Comparison of ENCODE assay signal across 13 cellular contexts in genomic region chr16:56547949-56548567, GRCh38. TPM values are rescaled to one million over a fixed set of nuclear protein-coding genes. Genes with fewer than 3 reads are reported as not detected.
DNase-seq lines count a peak whose midpoint lies in the region; ATAC-seq, FAIRE-seq and TF ChIP-seq lines count a peak whose summit lies in the region.
"Had no signal": no experiment of that assay in that cellular context is flagged by ENCODE, and none has a peak within 500 bp of the region (broad histone marks: within the 10 kb centered on the region; RNA-seq: fewer than 3 reads in every experiment).

No MANE protein-coding gene starts in this region.

- H3K27me3 ChIP-seq in CD4-positive, alpha-beta memory T cell (ENCODE audit: insufficient read depth, low read length) = no peaks in the 10 kb centered on the region
- no peaks in the 10 kb centered on the region for H3K27me3 ChIP-seq in MG63
- peaks cover 0 to 20% (median 16%) of the 10 kb centered on the region in 4 experiments; a peak in 4 of 7 replicates for H3K27me3 ChIP-seq in H1 (replicated peaks in 1 of 4; ENCODE audit: control insufficient read depth in 3 of 4, extremely low read depth in 1 of 4, insufficient read depth in 3 of 4, low read length in 3 of 4)
- H3K27me3 ChIP-seq in naive thymus-derived CD4-positive, alpha-beta T cell (ENCODE audit: control insufficient read depth in 2 of 2, insufficient read depth in 2 of 2, low read length in 2 of 2) = no peaks in the 10 kb centered on the region
- H3K27me3 ChIP-seq: BE2C, SJCRH30 had no signal

- no peak for TF ChIP-seq EP300 in H1 (IDR thresholded peaks at IDR 0.05; ENCODE audit: borderline replicate concordance in 1 of 2, low read depth in 2 of 2, low read length in 2 of 2)

- no peak for ATAC-seq in naive thymus-derived CD4-positive, alpha-beta T cell
- ATAC-seq in GM18858 (IDR thresholded peaks at IDR 0.05; ENCODE audit: unreplicated experiment) = no peak
- ATAC-seq in HG03095 (IDR thresholded peaks at IDR 0.05; ENCODE audit: unreplicated experiment) = no peak
- no peak for ATAC-seq in activated CD4-positive, alpha-beta T cell treated with anti-CD3 and anti-CD28 coated beads for 36 hours
- ATAC-seq: activated CD4-positive, CD25-positive, alpha-beta regulatory T cell treated with anti-CD3 and anti-CD28 coated beads, Interleukin-2, amount 50 U/mL, for 24 hours had no signal

- TF ChIP-seq RAD21 in H1 (IDR thresholded peaks at IDR 0.05 in 1 of 2, conservative IDR thresholded peaks at IDR 0.05 in 1 of 2; ENCODE audit: low read depth in 2 of 2, low read length in 2 of 2) = no peak

- peak overlapping the region; percentile 58 for H2BK120ac ChIP-seq in H1 (replicated peaks; ENCODE audit: low read depth, low read length)

- peaks cover 8 to 23% (median 14%) of the 10 kb centered on the region in 4 donors for H3K4me1 Mint-ChIP-seq in CD4-positive, alpha-beta memory T cell
- peaks cover 7 to 17% (median 16%) of the 10 kb centered on the region in 7 donors for H3K4me1 Mint-ChIP-seq in naive thymus-derived CD4-positive, alpha-beta T cell
- peaks cover 15% of the 10 kb centered on the region for H3K4me1 Mint-ChIP-seq in activated CD4-positive, alpha-beta T cell treated with anti-CD3 and anti-CD28 coated beads for 36 hours

- H4K5ac ChIP-seq in H1 (ENCODE audit: insufficient read length, low read depth, low read length) = peak overlapping the region; percentile 5

- H2AK5ac ChIP-seq in H1 (ENCODE audit: low read depth, low read length) = no peak overlapping the region

- no peak overlapping the region for H3K27ac ChIP-seq in CD4-positive, alpha-beta memory T cell (ENCODE audit: low read depth, low read length)
- 0 out of 2 replicates have a peak overlapping the region, but pooled peaks have one; percentile 16 for H3K27ac ChIP-seq in H1 (ENCODE audit: low read depth, low read length)
- H3K27ac ChIP-seq in naive thymus-derived CD4-positive, alpha-beta T cell (ENCODE audit: low read depth, low read length) = no peak overlapping the region
- H3K27ac ChIP-seq: SJCRH30 had no signal

- H2BK20ac ChIP-seq in H1 (ENCODE audit: low read length) = 0 out of 2 replicates have a peak overlapping the region, but pooled peaks have one; percentile 86

- TF ChIP-seq POLR2A in H1 (IDR thresholded peaks at IDR 0.05; ENCODE audit: control extremely low read depth in 1 of 2, low read depth in 2 of 2, low read length in 2 of 2) = no peak

- POLR2A ChIA-PET in CD4-positive, alpha-beta memory T cell (lab: Charles Lee; ENCODE audit: partially characterized antibody) = interaction anchor here (1.5 kb wide), 1 partner anchor 97 kb away, joined by 4 read pairs; the partner anchor contains the start of genes NUDT21 and OGFOD1
- POLR2A ChIA-PET in H1 (lab: Charles Lee; ENCODE audit: partially characterized antibody) = interaction anchor here (0.8 to 1.9 kb wide), 11 partner anchors 9 to 136 kb away, joined by 3 to 8 read pairs (median 4); partner anchors contain the start of genes BBS2 and MT1E
- POLR2A ChIA-PET in naive thymus-derived CD4-positive, alpha-beta T cell (lab: Charles Lee) = interaction anchor here (1.2 to 1.3 kb wide), 2 partner anchors 14 to 29 kb away, joined by 3 to 5 read pairs; no protein-coding TSS in a partner anchor
- POLR2A ChIA-PET in activated CD4-positive, alpha-beta T cell treated with anti-CD3 and anti-CD28 coated beads for 36 hours (lab: Charles Lee) = no interaction called here

- peak overlapping the region; percentile 62; the same call in 1 of the 2 replicates for H2BK5ac ChIP-seq in H1 (ENCODE audit: low read depth, low read length)

- peak overlapping the region; percentile 37 for H4K91ac ChIP-seq in H1 (replicated peaks; ENCODE audit: insufficient read length, low read length)

- H3K4ac ChIP-seq in H1 (replicated peaks; ENCODE audit: insufficient read length, low read depth, low read length) = peak overlapping the region; percentile 32

- H3K27me3 Mint-ChIP-seq in CD4-positive, alpha-beta memory T cell = peaks cover 0 to 7% of the 10 kb centered on the region in 2 donors
- H3K27me3 Mint-ChIP-seq in naive thymus-derived CD4-positive, alpha-beta T cell = peaks cover 0 to 26% (median 4%) of the 10 kb centered on the region in 5 donors
- H3K27me3 Mint-ChIP-seq in activated CD4-positive, alpha-beta T cell treated with anti-CD3 and anti-CD28 coated beads for 36 hours = peaks cover 3% of the 10 kb centered on the region

- peak overlapping the region; percentile 88; the same call in 1 of the 2 replicates for H2BK15ac ChIP-seq in H1 (ENCODE audit: low read length)

- intact Hi-C loops in CD4-positive, alpha-beta memory T cell (cut with micrococcal nuclease) = no loop called here
- intact Hi-C loops in naive thymus-derived CD4-positive, alpha-beta T cell (cut with micrococcal nuclease) = loop anchor here in 1 of 2 donors (5.0 kb wide), 1 partner anchor 36 kb away; no protein-coding TSS in a partner anchor
- intact Hi-C loops in activated CD4-positive, alpha-beta T cell treated with anti-CD3 and anti-CD28 coated beads for 36 hours (cut with DNase I, micrococcal nuclease) = no loop called here

- H3K79me1 ChIP-seq in H1 (ENCODE audit: low read depth, low read length) = no peaks in the 10 kb centered on the region

- H3K9ac ChIP-seq in H1 (replicated peaks in 1 of 4; ENCODE audit: extremely low read depth in 1 of 4, low read depth in 3 of 4, low read length in 3 of 4) = no peak overlapping the region; a peak in 1 of 7 replicates

- CTCF ChIA-PET in CD4-positive, alpha-beta memory T cell (lab: Charles Lee; ENCODE audit: partially characterized antibody) = interaction anchor here (0.6 to 2.4 kb wide), 6 partner anchors 14 to 404 kb away, joined by 4 to 11 read pairs (median 6); no protein-coding TSS in a partner anchor
- CTCF ChIA-PET in H1 (lab: Charles Lee; ENCODE audit: partially characterized antibody) = interaction anchor here (1.1 to 1.6 kb wide), 8 partner anchors 14 to 135 kb away, joined by 3 to 8 read pairs (median 5); no protein-coding TSS in a partner anchor
- CTCF ChIA-PET in naive thymus-derived CD4-positive, alpha-beta T cell (lab: Charles Lee) = no interaction called here
- CTCF ChIA-PET in activated CD4-positive, alpha-beta T cell treated with anti-CD3 and anti-CD28 coated beads for 36 hours (lab: Charles Lee) = interaction anchor here (1.3 kb wide), 1 partner anchor 154 kb away, joined by 4 read pairs; no protein-coding TSS in a partner anchor

- no peaks in the 10 kb centered on the region for H3K79me2 ChIP-seq in H1 (ENCODE audit: control insufficient read depth in 1 of 2, insufficient read depth in 2 of 2, low read length in 2 of 2)

- peaks cover 16% of the 10 kb centered on the region for H3K4me1 ChIP-seq in CD4-positive, alpha-beta memory T cell (ENCODE audit: insufficient read depth, low read length)
- H3K4me1 ChIP-seq in H1 (replicated peaks in 1 of 4; ENCODE audit: control insufficient read depth in 3 of 4, insufficient read depth in 4 of 4, low read length in 3 of 4) = peaks cover 7 to 10% (median 9%) of the 10 kb centered on the region in 4 experiments; a peak in 6 of 7 replicates
- peaks cover 12 to 14% of the 10 kb centered on the region in 2 donors for H3K4me1 ChIP-seq in naive thymus-derived CD4-positive, alpha-beta T cell (ENCODE audit: control insufficient read depth in 2 of 2, insufficient read depth in 2 of 2, low read length in 2 of 2)
- H3K4me1 ChIP-seq: BE2C had no signal

- H3K9me3 Mint-ChIP-seq in CD4-positive, alpha-beta memory T cell = no peaks in the 10 kb centered on the region
- no peaks in the 10 kb centered on the region for H3K9me3 Mint-ChIP-seq in naive thymus-derived CD4-positive, alpha-beta T cell
- H3K9me3 Mint-ChIP-seq in activated CD4-positive, alpha-beta T cell treated with anti-CD3 and anti-CD28 coated beads for 36 hours (ENCODE audit: low read depth) = no peaks in the 10 kb centered on the region

- peak overlapping the region in 5 of 7 donors; percentile 22 to 75 (median 57) for H3K27ac Mint-ChIP-seq in CD4-positive, alpha-beta memory T cell
- peak overlapping the region in 7 of 9 donors; percentile 3 to 72 (median 38) for H3K27ac Mint-ChIP-seq in naive thymus-derived CD4-positive, alpha-beta T cell
- H3K27ac Mint-ChIP-seq in activated CD4-positive, alpha-beta T cell treated with anti-CD3 and anti-CD28 coated beads for 36 hours = no peak overlapping the region

- WGBS in H1 (ENCODE audit: extremely low coverage in 1 of 2, insufficient coverage in 1 of 2, insufficient read length in 1 of 2, insufficient replicate concordance in 2 of 2, low coverage in 1 of 2, low lambda C conversion rate in 2 of 2, missing lambda C conversion rate in 1 of 2), 2 experiments = 65 to 100% methylated on average over 1 to 4 of the region's 4 CpGs

- no peaks in the 10 kb centered on the region for H3K36me3 ChIP-seq in CD4-positive, alpha-beta memory T cell (ENCODE audit: insufficient read depth, low read length)
- no peaks in the 10 kb centered on the region for H3K36me3 ChIP-seq in MG63
- no peaks in the 10 kb centered on the region for H3K36me3 ChIP-seq in H1 (ENCODE audit: control insufficient read depth in 2 of 4, insufficient read depth in 4 of 4, low read length in 3 of 4)
- H3K36me3 ChIP-seq in naive thymus-derived CD4-positive, alpha-beta T cell (ENCODE audit: control insufficient read depth in 2 of 3, insufficient read depth in 3 of 3, low read length in 3 of 3) = no peaks in the 10 kb centered on the region
- H3K36me3 ChIP-seq: BE2C, SJCRH30 had no signal

- H3K4me3 ChIP-seq in CD4-positive, alpha-beta memory T cell (ENCODE audit: low read length in 2 of 2) = no peak overlapping the region
- H3K4me3 ChIP-seq in MG63 = no peak overlapping the region
- H3K4me3 ChIP-seq in H1 (ENCODE audit: extremely low read depth in 1 of 4, insufficient read depth in 2 of 4, low read depth in 3 of 4, low read length in 4 of 4) = peak overlapping the region in 2 of 4 experiments; percentile 1 to 39; a peak in 3 of 8 replicates
- H3K4me3 ChIP-seq in naive thymus-derived CD4-positive, alpha-beta T cell (ENCODE audit: low read length) = no peak overlapping the region
- H3K4me3 ChIP-seq: SJCRH30 had no signal

- H3K18ac ChIP-seq in H1 (ENCODE audit: extremely low read depth, low read length) = peak overlapping the region; percentile 93

- no peak overlapping the region for H3K14ac ChIP-seq in H1 (ENCODE audit: insufficient read length)

- H3K56ac ChIP-seq in H1 (replicated peaks; ENCODE audit: insufficient read length, low read depth, low read length) = no peak overlapping the region

- H3K4me3 Mint-ChIP-seq in CD4-positive, alpha-beta memory T cell = peak overlapping the region in 4 of 8 donors; percentile 41 to 61 (median 52)
- H3K4me3 Mint-ChIP-seq in naive thymus-derived CD4-positive, alpha-beta T cell = peak overlapping the region in 4 of 10 donors; percentile 1 to 68 (median 44)
- no peak overlapping the region for H3K4me3 Mint-ChIP-seq in activated CD4-positive, alpha-beta T cell treated with anti-CD3 and anti-CD28 coated beads for 36 hours

- H4K20me1 ChIP-seq in H1 (replicated peaks in 1 of 2; ENCODE audit: control insufficient read depth in 1 of 2, insufficient read depth in 2 of 2, low read length in 2 of 2) = no peaks in the 10 kb centered on the region

- no peak overlapping the region; the same call in 1 of the 2 replicates for H2BK12ac ChIP-seq in H1 (ENCODE audit: low read depth, low read length)

- FAIRE-seq in H1 (lab: Jason Lieb, UNC) = no peak

- no peak overlapping the region for H4K8ac ChIP-seq in H1 (ENCODE audit: extremely low read depth, insufficient read depth, low read length)

- no peaks in the 10 kb centered on the region for H3K23me2 ChIP-seq in H1 (ENCODE audit: low read depth, low read length)

- no peak for TF ChIP-seq CTCF in H1 (IDR thresholded peaks at IDR 0.05; ENCODE audit: control extremely low read depth in 1 of 3, insufficient read depth in 1 of 3, low read depth in 1 of 3, low read length in 3 of 3)

- H3K36me3 Mint-ChIP-seq in CD4-positive, alpha-beta memory T cell = no peaks in the 10 kb centered on the region
- H3K36me3 Mint-ChIP-seq in naive thymus-derived CD4-positive, alpha-beta T cell = no peaks in the 10 kb centered on the region
- H3K36me3 Mint-ChIP-seq in activated CD4-positive, alpha-beta T cell treated with anti-CD3 and anti-CD28 coated beads for 36 hours (ENCODE audit: low read depth) = no peaks in the 10 kb centered on the region

- H2AFZ ChIP-seq in H1 (ENCODE audit: low read length) = 0 out of 2 replicates have a peak overlapping the region, but pooled peaks have one; percentile 2

- H3K23ac ChIP-seq in H1 (ENCODE audit: insufficient read length) = no peak overlapping the region

- no peaks in the 10 kb centered on the region for H3K9me3 ChIP-seq in CD4-positive, alpha-beta memory T cell (ENCODE audit: control insufficient read depth in 1 of 2, low read length in 2 of 2)
- H3K9me3 ChIP-seq in MG63 = no peaks in the 10 kb centered on the region
- no peaks in the 10 kb centered on the region for H3K9me3 ChIP-seq in H1 (ENCODE audit: insufficient read depth in 2 of 2, low read depth in 1 of 2, low read length in 1 of 2)
- H3K9me3 ChIP-seq in naive thymus-derived CD4-positive, alpha-beta T cell (ENCODE audit: control insufficient read depth in 2 of 3, low read length in 3 of 3) = no peaks in the 10 kb centered on the region
- H3K9me3 ChIP-seq: BE2C, SJCRH30 had no signal

- no peak for DNase-seq in CD4-positive, alpha-beta memory T cell
- DNase-seq in MG63 = peak; percentile 70
- no peak for DNase-seq in H1 (ENCODE audit: low read depth in 1 of 2, low spot score in 2 of 2)
- no peak for DNase-seq in naive thymus-derived CD4-positive, alpha-beta T cell
- DNase-seq in central memory CD4-positive, alpha-beta T cell = no peak
- no peak for DNase-seq in activated CD4-positive, alpha-beta T cell treated with anti-CD3 and anti-CD28 coated beads for 36 hours
- DNase-seq: BE2C; stimulated activated CD4-positive, alpha-beta T cell treated with anti-CD3 and anti-CD28 coated beads, Interleukin-15, amount 100 ng/mL, for 24 hours had no signal

- H3K4me2 ChIP-seq in H1 (ENCODE audit: insufficient read depth in 1 of 2, low read depth in 2 of 2, low read length in 2 of 2) = peak overlapping the region; percentile 63 to 67

RNA-seq across cellular contexts. Expression of gene MT4, which starts 16.8 kb away (rescaled TPM):
- total RNA-seq in CD4-positive, alpha-beta memory T cell = not detected
- not detected for polyA plus RNA-seq in CD4-positive, alpha-beta memory T cell
- not detected in 2 replicates for total RNA-seq in MG63 (2014; rRNA removed; shearing (Covaris generic); ENCODE audit: low replicate concordance)
- not detected in 2 replicates for total RNA-seq in H1 (2021; fragmentation: NEBNext Ultra II Directional; extraction: Animal tissue kit (Norgen Biotek cat#: 25700))
- not detected in 2 replicates for polyA plus RNA-seq in H1 (2011; rRNA removed)
- not detected for polyA plus RNA-seq in H1 (2011; cell fraction: cytosol; rRNA removed)
- not detected for polyA plus RNA-seq in H1 (2011; cell fraction: nucleus; rRNA removed)
- not detected in 4 replicates for polyA plus RNA-seq in H1 (2012, experiment 1 of 2)
- not detected for polyA plus RNA-seq in H1 (2012, experiment 2 of 2)
- not detected for polyA plus RNA-seq in H1 (2013, experiment 1 of 2)
- not detected for polyA plus RNA-seq in H1 (2013, experiment 2 of 2)
- not detected in 2 replicates for polyA minus RNA-seq in H1 (2011; rRNA and poly(A)+ RNA removed)
- not detected for polyA minus RNA-seq in H1 (2011; cell fraction: cytosol; rRNA and poly(A)+ RNA removed)
- not detected for polyA minus RNA-seq in H1 (2011; cell fraction: nucleus; rRNA and poly(A)+ RNA removed)
- not detected for total RNA-seq in naive thymus-derived CD4-positive, alpha-beta T cell
- not detected for polyA plus RNA-seq in naive thymus-derived CD4-positive, alpha-beta T cell
- not detected for total RNA-seq in activated CD4-positive, alpha-beta T cell treated with anti-CD3 and anti-CD28 coated beads for 36 hours
- total RNA-seq: SJCRH30 had no signal
- polyA plus RNA-seq: neural cell had no signal

RNA-seq across cellular contexts. Expression of gene BBS2, which starts 28.2 kb away (rescaled TPM):
- 10 to 100 TPM; 95.8 to 96.0 TPM for total RNA-seq in CD4-positive, alpha-beta memory T cell
- 10 to 100 TPM; 36.6 to 39.2 TPM for polyA plus RNA-seq in CD4-positive, alpha-beta memory T cell
- total RNA-seq in MG63 (2014; rRNA removed; shearing (Covaris generic); ENCODE audit: low replicate concordance) = 99.1 and 141 TPM in 2 replicates
- 11.6 and 12.3 TPM in 2 replicates for total RNA-seq in H1 (2021; fragmentation: NEBNext Ultra II Directional; extraction: Animal tissue kit (Norgen Biotek cat#: 25700))
- 12.0 and 15.1 TPM in 2 replicates for polyA plus RNA-seq in H1 (2011; rRNA removed)
- polyA plus RNA-seq in H1 (2011; cell fraction: cytosol; rRNA removed) = 18.0 TPM
- 28.6 TPM for polyA plus RNA-seq in H1 (2011; cell fraction: nucleus; rRNA removed)
- 11.6 to 18.7 TPM (median 14.9 TPM) in 4 replicates for polyA plus RNA-seq in H1 (2012, experiment 1 of 2)
- 3.2 TPM for polyA plus RNA-seq in H1 (2012, experiment 2 of 2)
- 8.3 TPM for polyA plus RNA-seq in H1 (2013, experiment 1 of 2)
- 7.3 TPM for polyA plus RNA-seq in H1 (2013, experiment 2 of 2)
- 18.6 and 26.5 TPM in 2 replicates for polyA minus RNA-seq in H1 (2011; rRNA and poly(A)+ RNA removed)
- 7.7 TPM for polyA minus RNA-seq in H1 (2011; cell fraction: cytosol; rRNA and poly(A)+ RNA removed)
- 16.7 TPM for polyA minus RNA-seq in H1 (2011; cell fraction: nucleus; rRNA and poly(A)+ RNA removed)
- total RNA-seq in naive thymus-derived CD4-positive, alpha-beta T cell = 100 to 1,000 TPM in 2 of 5 experiments, 10 to 100 TPM in 3; 14.7 to 130 (median 84.0) TPM
- 10 to 100 TPM; 43.1 to 55.4 TPM for polyA plus RNA-seq in naive thymus-derived CD4-positive, alpha-beta T cell
- 10 to 100 TPM; 15.4 to 23.2 TPM for total RNA-seq in activated CD4-positive, alpha-beta T cell treated with anti-CD3 and anti-CD28 coated beads for 36 hours

RNA-seq across cellular contexts. Expression of gene MT3, which starts 41.3 kb away (rescaled TPM):
- not detected for total RNA-seq in CD4-positive, alpha-beta memory T cell
- polyA plus RNA-seq in CD4-positive, alpha-beta memory T cell = 1 to 10 TPM in 1 of 2 donors, not detected in 1; 1.1 TPM
- not detected in 2 replicates for total RNA-seq in MG63 (2014; rRNA removed; shearing (Covaris generic); ENCODE audit: low replicate concordance)
- not detected in 2 replicates for total RNA-seq in H1 (2021; fragmentation: NEBNext Ultra II Directional; extraction: Animal tissue kit (Norgen Biotek cat#: 25700))
- 0.17 TPM in 1 of 2 replicates, not detected in the other for polyA plus RNA-seq in H1 (2011; rRNA removed)
- not detected for polyA plus RNA-seq in H1 (2011; cell fraction: cytosol; rRNA removed)
- not detected for polyA plus RNA-seq in H1 (2011; cell fraction: nucleus; rRNA removed)
- not detected in 4 replicates for polyA plus RNA-seq in H1 (2012, experiment 1 of 2)
- polyA plus RNA-seq in H1 (2012, experiment 2 of 2) = not detected
- 0.18 TPM for polyA plus RNA-seq in H1 (2013, experiment 1 of 2)
- polyA plus RNA-seq in H1 (2013, experiment 2 of 2) = 0.17 TPM
- 1.8 TPM in 1 of 2 replicates, not detected in the other for polyA minus RNA-seq in H1 (2011; rRNA and poly(A)+ RNA removed)
- polyA minus RNA-seq in H1 (2011; cell fraction: cytosol; rRNA and poly(A)+ RNA removed) = not detected
- polyA minus RNA-seq in H1 (2011; cell fraction: nucleus; rRNA and poly(A)+ RNA removed) = not detected
- 1 to 10 TPM in 2 of 5 experiments, under 1 TPM in 1, not detected in 2; 0.76 to 4.0 (median 1.5) TPM for total RNA-seq in naive thymus-derived CD4-positive, alpha-beta T cell
- 1 to 10 TPM; 3.8 to 4.5 TPM for polyA plus RNA-seq in naive thymus-derived CD4-positive, alpha-beta T cell
- total RNA-seq in activated CD4-positive, alpha-beta T cell treated with anti-CD3 and anti-CD28 coated beads for 36 hours = 10 to 100 TPM; 10.6 to 27.0 TPM
- total RNA-seq: SJCRH30 had no signal
